Comparison of ENCODE assay signal across 9 cellular contexts in genomic region chr15:99305761-99306505, GRCh38. TPM values are rescaled to one million over a fixed set of nuclear protein-coding genes. Genes with fewer than 3 reads are reported as not detected.
DNase-seq lines count a peak whose midpoint lies in the region; ATAC-seq and TF ChIP-seq lines count a peak whose summit lies in the region.
"Had no signal": no experiment of that assay in that cellular context is flagged by ENCODE, and none has a peak within 500 bp of the region (broad histone marks: within the 10 kb centered on the region; RNA-seq: fewer than 3 reads in every experiment).

No MANE protein-coding gene starts in this region.

- DNase-seq in HAP-1 (ENCODE audit: low spot score in 2 of 2) (peak; percentile 90 to 93), NCI-H82 (lab: John Stamatoyannopoulos, UW) (peak; percentile 92), fibroblast of pulmonary artery (ENCODE audit: low read depth) (peak; percentile 76), retinal pigment epithelial cell (ENCODE audit: low read depth) (peak; percentile 98), CD14-positive monocyte (ENCODE audit: low spot score) (no peak), UCSD-AML1 (lab: John Stamatoyannopoulos, UW; ENCODE audit: unreplicated experiment) (no peak)
- DNase-seq: left lung had no signal

- H3K36me3 Mint-ChIP-seq in CD14-positive monocyte: peaks cover 3 to 8% of the 10 kb centered on the region in 2 donors

- in situ Hi-C loops in HAP-1 (cut with MboI; ENCODE audit: low sequenced_read_pairs): no loop called here

- H3K36me3 ChIP-seq in HAP-1 (replicated peaks): no peaks in the 10 kb centered on the region
- H3K36me3 ChIP-seq: left lung had no signal

- no peak overlapping the region for H3K27ac Mint-ChIP-seq in CD14-positive monocyte

- no peaks in the 10 kb centered on the region for H3K27me3 ChIP-seq in HAP-1 (ENCODE audit: low read depth)
- H3K27me3 ChIP-seq: left lung had no signal

- H3K4me1 Mint-ChIP-seq in CD14-positive monocyte: no peaks in the 10 kb centered on the region

- H3K9me3 Mint-ChIP-seq in CD14-positive monocyte: peaks cover 0 to 2% (median 0%) of the 10 kb centered on the region in 7 donors

- H3K4me1 ChIP-seq in HAP-1: peaks cover 45% of the 10 kb centered on the region
- H3K4me1 ChIP-seq: left lung had no signal

- ATAC-seq in HG02571 (IDR thresholded peaks at IDR 0.05; ENCODE audit: unreplicated experiment) (no peak), HG02852 (IDR thresholded peaks at IDR 0.05; ENCODE audit: unreplicated experiment) (no peak)

- H3K4me3 Mint-ChIP-seq in CD14-positive monocyte: no peak overlapping the region

- no peaks in the 10 kb centered on the region for H3K9me3 ChIP-seq in HAP-1
- H3K9me3 ChIP-seq: left lung had no signal

- TF ChIP-seq CTCF in fibroblast of pulmonary artery (IDR thresholded peaks at IDR 0.05; ENCODE audit: low read length, missing control alignments) (no peak), retinal pigment epithelial cell (conservative IDR thresholded peaks at IDR 0.05; ENCODE audit: low read depth, low read length) (no peak), CD14-positive monocyte (IDR thresholded peaks at IDR 0.05) (no peak)

- H3K27me3 Mint-ChIP-seq in CD14-positive monocyte (ENCODE audit: low read depth in 3 of 3): no peaks in the 10 kb centered on the region

- H3K4me3 ChIP-seq in HAP-1 (no peak overlapping the region), fibroblast of pulmonary artery (replicated peaks; ENCODE audit: low read depth, low read length) (no peak overlapping the region), retinal pigment epithelial cell (ENCODE audit: low read length) (no peak overlapping the region)
- H3K4me3 ChIP-seq: left lung had no signal

- intact Hi-C loops in CD14-positive monocyte (cut with micrococcal nuclease): no loop called here

RNA-seq across cellular contexts. Expression of gene LRRC28, which starts 54.7 kb away (rescaled TPM):
- 10 to 100 TPM; 19.8 to 25.3 TPM for polyA plus RNA-seq in CD14-positive monocyte

RNA-seq across cellular contexts. Expression of gene TTC23, which starts 56.6 kb away (rescaled TPM):
- under 1 TPM in 1 of 2 donors, not detected in 1; 0.51 TPM for polyA plus RNA-seq in CD14-positive monocyte

Comparison
In these comparisons a context has a peak if more than half of its experiments do, and no peak if none do; other contexts are left out.
1. DNase-seq: peak in HAP-1 (2 of 2), NCI-H82 (single experiment), fibroblast of pulmonary artery (single experiment) and retinal pigment epithelial cell (single experiment); none in CD14-positive monocyte (single experiment) and UCSD-AML1 (single experiment).